ENCODE assay signal across 17 cellular contexts in genomic region chr18:62795813-62796212, GRCh38.
DNase-seq lines count a peak whose midpoint lies in the region; ATAC-seq and TF ChIP-seq lines count a peak whose summit lies in the region.
"Had no signal": no experiment of that assay in that cellular context is flagged by ENCODE, and none has a peak within 500 bp of the region (broad histone marks: within the 10 kb centered on the region; RNA-seq: fewer than 3 reads in every experiment).

No MANE protein-coding gene starts in this region.

- no peaks in the 10 kb centered on the region; the same call in 2 of the 3 replicates for H3K9me3 Mint-ChIP-seq in GM23338
- H3K9me3 Mint-ChIP-seq in endothelial cell (ENCODE audit: unreplicated experiment), result no peaks in the 10 kb centered on the region
- peaks cover 0 to 2% (median 0%) of the 10 kb centered on the region in 9 donors for H3K9me3 Mint-ChIP-seq in naive thymus-derived CD8-positive, alpha-beta T cell
- H3K9me3 Mint-ChIP-seq: HFFc6, IgD-negative memory B cell had no signal

- H3K9ac ChIP-seq in Loucy (ENCODE audit: low read depth, low read length, poor library complexity, severe bottlenecking), result no peak overlapping the region
- H3K9ac ChIP-seq: BLaER1 treated with 17β-estradiol and CSF1 and Interleukin-3, amounts not matched to agents 10 nM and 100 nM; GM23248 had no signal

- H3K27ac ChIP-seq in GM23338 (ENCODE audit: low read depth) (no peak overlapping the region), right lobe of liver (peak overlapping the region in 2 of 3 donors; percentile 54 to 69), tibial artery (no peak overlapping the region)
- H3K27ac ChIP-seq: BLaER1 treated with 17β-estradiol and CSF1 and Interleukin-3, amounts not matched to agents 10 nM and 100 nM; GM23248 had no signal

- H3K4me1 Mint-ChIP-seq in GM23338, result peaks cover 85% of the 10 kb centered on the region
- peaks cover 49% of the 10 kb centered on the region for H3K4me1 Mint-ChIP-seq in endothelial cell (ENCODE audit: unreplicated experiment)
- peaks cover 3 to 13% (median 9%) of the 10 kb centered on the region in 4 donors for H3K4me1 Mint-ChIP-seq in naive thymus-derived CD8-positive, alpha-beta T cell

- ATAC-seq in GM23338 (no peak), right lobe of liver (peak in 2 of 4 donors; percentile 11 to 17)
- ATAC-seq in naive thymus-derived CD8-positive, alpha-beta T cell, result no peak

- H2AFZ ChIP-seq in GM23338 (no peak overlapping the region), Loucy (ENCODE audit: low read length) (no peak overlapping the region)
- H2AFZ ChIP-seq: GM23248 had no signal

- DNase-seq in GM23338 (ENCODE audit: low spot score) (no peak), endothelial cell (ENCODE audit: low spot score) (no peak), right lobe of liver (no peak), tibial artery (no peak)
- DNase-seq in activated CD4-positive, alpha-beta T cell treated with anti-CD3 and anti-CD28 coated beads, Interleukin-2, amount 50 U/mL, for 1 hour, result no peak
- DNase-seq in naive thymus-derived CD8-positive, alpha-beta T cell, result no peak
- DNase-seq in stimulated activated CD4-positive, alpha-beta T cell treated with anti-CD3 and anti-CD28 coated beads, Interleukin-15, amount 100 ng/mL, for 24 hours, result no peak
- DNase-seq: ACHN; Calu3; CD4-positive, CD25-positive, alpha-beta regulatory T cell; DMS 273 treated with DMSO at 0.1 percent for 48 hours; GM23248; HFFc6 had no signal

- H3K9me2 ChIP-seq in GM23338 (ENCODE audit: insufficient read depth) (no peaks in the 10 kb centered on the region), Loucy (replicated peaks; ENCODE audit: low read depth, low read length) (no peaks in the 10 kb centered on the region)

- peaks cover 94% of the 10 kb centered on the region for H3K79me2 ChIP-seq in GM23338 (replicated peaks; ENCODE audit: insufficient read depth)
- peaks cover 82% of the 10 kb centered on the region for H3K79me2 ChIP-seq in Loucy (ENCODE audit: insufficient read depth, low read length)

- H3K36me3 ChIP-seq in GM23338 (ENCODE audit: insufficient read depth) (no peaks in the 10 kb centered on the region), Loucy (ENCODE audit: insufficient read depth, low read length) (no peaks in the 10 kb centered on the region), right lobe of liver (no peaks in the 10 kb centered on the region), tibial artery (no peaks in the 10 kb centered on the region)
- H3K36me3 ChIP-seq: HAP-1 had no signal

- H3K36me3 Mint-ChIP-seq in GM23338 (ENCODE audit: low read depth) (no peaks in the 10 kb centered on the region), endothelial cell (ENCODE audit: low read depth, unreplicated experiment) (peaks cover 6% of the 10 kb centered on the region)
- H3K36me3 Mint-ChIP-seq in naive thymus-derived CD8-positive, alpha-beta T cell, result peaks cover 0 to 2% (median 0%) of the 10 kb centered on the region in 3 donors
- H3K36me3 Mint-ChIP-seq: CD4-positive, CD25-positive, alpha-beta regulatory T cell had no signal

- peak overlapping the region; percentile 10; the same call in 1 of the 2 replicates for H3K27ac Mint-ChIP-seq in GM23338
- H3K27ac Mint-ChIP-seq in endothelial cell (ENCODE audit: unreplicated experiment), result peak overlapping the region; percentile 80
- no peak overlapping the region for H3K27ac Mint-ChIP-seq in naive thymus-derived CD8-positive, alpha-beta T cell
- H3K27ac Mint-ChIP-seq: CD4-positive, CD25-positive, alpha-beta regulatory T cell; HFFc6 had no signal

- peaks cover 3% of the 10 kb centered on the region; the same call in 1 of the 2 replicates for H4K20me1 ChIP-seq in GM23338 (replicated peaks; ENCODE audit: insufficient read depth)
- H4K20me1 ChIP-seq in Loucy (ENCODE audit: insufficient read depth, low read length, poor library complexity, severe bottlenecking), result peaks cover 26% of the 10 kb centered on the region

- POLR2A ChIA-PET in naive thymus-derived CD8-positive, alpha-beta T cell (lab: Charles Lee), result no interaction called here

- H3K4me3 Mint-ChIP-seq in GM23338 (no peak overlapping the region; the same call in 2 of the 3 replicates), endothelial cell (ENCODE audit: unreplicated experiment) (peak overlapping the region; percentile 56)
- H3K4me3 Mint-ChIP-seq in naive thymus-derived CD8-positive, alpha-beta T cell, result no peak overlapping the region
- H3K4me3 Mint-ChIP-seq: CD4-positive, CD25-positive, alpha-beta regulatory T cell; HFFc6; IgD-negative memory B cell had no signal

- no peak for TF ChIP-seq CTCF in GM23338 (conservative IDR thresholded peaks at IDR 0.05; ENCODE audit: low read depth in 2 of 2)
- TF ChIP-seq CTCF in Loucy (conservative IDR thresholded peaks at IDR 0.05; ENCODE audit: low read length), result no peak
- no peak for TF ChIP-seq CTCF in endothelial cell (IDR thresholded peaks at IDR 0.05; ENCODE audit: unreplicated experiment)
- no peak for TF ChIP-seq CTCF in right lobe of liver (IDR thresholded peaks at IDR 0.05)
- TF ChIP-seq CTCF in tibial artery (IDR thresholded peaks at IDR 0.05), result no peak

- WGBS in right lobe of liver (ENCODE audit: insufficient coverage, low coverage, low lambda C conversion rate, missing lambda C conversion rate), result 41% methylated on average over 3 of the region's 3 CpGs

- intact Hi-C loops in right lobe of liver (cut with DNase I) (no loop called here), tibial artery (cut with DNase I; ENCODE audit: low total_unique reads) (no loop called here)

- H3K27me3 Mint-ChIP-seq in GM23338 (ENCODE audit: insufficient read depth, low read depth, poor library complexity) (peaks cover 2% of the 10 kb centered on the region), endothelial cell (ENCODE audit: unreplicated experiment) (peaks cover 4% of the 10 kb centered on the region)
- no peaks in the 10 kb centered on the region for H3K27me3 Mint-ChIP-seq in naive thymus-derived CD8-positive, alpha-beta T cell
- H3K27me3 Mint-ChIP-seq: CD4-positive, CD25-positive, alpha-beta regulatory T cell; IgD-negative memory B cell had no signal

- H3K4me1 ChIP-seq in GM23338 (ENCODE audit: insufficient read depth), result peaks cover 86% of the 10 kb centered on the region
- H3K4me1 ChIP-seq in Loucy (ENCODE audit: insufficient read depth, low read length, poor library complexity, severe bottlenecking), result peaks cover 60% of the 10 kb centered on the region
- peaks cover 0 to 37% (median 11%) of the 10 kb centered on the region in 4 donors for H3K4me1 ChIP-seq in right lobe of liver
- H3K4me1 ChIP-seq in tibial artery, result peaks cover 0 to 11% (median 1%) of the 10 kb centered on the region in 4 donors

- H3K9me3 ChIP-seq in Loucy (ENCODE audit: insufficient read depth, low read depth, low read length), result no peaks in the 10 kb centered on the region
- H3K9me3 ChIP-seq in right lobe of liver, result no peaks in the 10 kb centered on the region
- H3K9me3 ChIP-seq in tibial artery, result no peaks in the 10 kb centered on the region
- H3K9me3 ChIP-seq: BLaER1 treated with 17β-estradiol and CSF1 and Interleukin-3, amounts not matched to agents 10 nM and 100 nM; HAP-1 had no signal

- no peak for TF ChIP-seq POLR2A in right lobe of liver (IDR thresholded peaks at IDR 0.05)

- H3K4me3 ChIP-seq in GM23338 (no peak overlapping the region), Loucy (ENCODE audit: low read length, poor library complexity, severe bottlenecking) (no peak overlapping the region), right lobe of liver (no peak overlapping the region), tibial artery (no peak overlapping the region)
- H3K4me3 ChIP-seq: BLaER1 treated with 17β-estradiol and CSF1 and Interleukin-3, amounts not matched to agents 10 nM and 100 nM; GM23248; HAP-1 had no signal

- H3K4me2 ChIP-seq in GM23338, result no peak overlapping the region
- H3K4me2 ChIP-seq in Loucy (ENCODE audit: low read depth, low read length, poor library complexity, severe bottlenecking), result peak overlapping the region; percentile 39
- H3K4me2 ChIP-seq: BLaER1 treated with 17β-estradiol and CSF1 and Interleukin-3, amounts not matched to agents 10 nM and 100 nM had no signal

- H3K27me3 ChIP-seq in GM23338 (ENCODE audit: insufficient read depth) (no peaks in the 10 kb centered on the region), Loucy (ENCODE audit: insufficient read depth, low read length, poor library complexity, severe bottlenecking) (no peaks in the 10 kb centered on the region), right lobe of liver (no peaks in the 10 kb centered on the region), tibial artery (no peaks in the 10 kb centered on the region)
- H3K27me3 ChIP-seq: BLaER1 treated with 17β-estradiol and CSF1 and Interleukin-3, amounts not matched to agents 10 nM and 100 nM had no signal

- peaks cover 4% of the 10 kb centered on the region; the same call in 1 of the 2 replicates for H3F3A ChIP-seq in GM23338 (replicated peaks; ENCODE audit: low read depth)
- peaks cover 9% of the 10 kb centered on the region for H3F3A ChIP-seq in Loucy (ENCODE audit: low read depth)

TF ChIP-seq in GM23338, 12 proteins besides CTCF, POLR2A, EP300 and RAD21 (continues in another document):
- TF ChIP-seq NANOG (IDR thresholded peaks at IDR 0.05; ENCODE audit: borderline replicate concordance), result no peak
- TF ChIP-seq JUNB (IDR thresholded peaks at IDR 0.05; ENCODE audit: unreplicated experiment), result no peak
- TF ChIP-seq, protein P1, sequence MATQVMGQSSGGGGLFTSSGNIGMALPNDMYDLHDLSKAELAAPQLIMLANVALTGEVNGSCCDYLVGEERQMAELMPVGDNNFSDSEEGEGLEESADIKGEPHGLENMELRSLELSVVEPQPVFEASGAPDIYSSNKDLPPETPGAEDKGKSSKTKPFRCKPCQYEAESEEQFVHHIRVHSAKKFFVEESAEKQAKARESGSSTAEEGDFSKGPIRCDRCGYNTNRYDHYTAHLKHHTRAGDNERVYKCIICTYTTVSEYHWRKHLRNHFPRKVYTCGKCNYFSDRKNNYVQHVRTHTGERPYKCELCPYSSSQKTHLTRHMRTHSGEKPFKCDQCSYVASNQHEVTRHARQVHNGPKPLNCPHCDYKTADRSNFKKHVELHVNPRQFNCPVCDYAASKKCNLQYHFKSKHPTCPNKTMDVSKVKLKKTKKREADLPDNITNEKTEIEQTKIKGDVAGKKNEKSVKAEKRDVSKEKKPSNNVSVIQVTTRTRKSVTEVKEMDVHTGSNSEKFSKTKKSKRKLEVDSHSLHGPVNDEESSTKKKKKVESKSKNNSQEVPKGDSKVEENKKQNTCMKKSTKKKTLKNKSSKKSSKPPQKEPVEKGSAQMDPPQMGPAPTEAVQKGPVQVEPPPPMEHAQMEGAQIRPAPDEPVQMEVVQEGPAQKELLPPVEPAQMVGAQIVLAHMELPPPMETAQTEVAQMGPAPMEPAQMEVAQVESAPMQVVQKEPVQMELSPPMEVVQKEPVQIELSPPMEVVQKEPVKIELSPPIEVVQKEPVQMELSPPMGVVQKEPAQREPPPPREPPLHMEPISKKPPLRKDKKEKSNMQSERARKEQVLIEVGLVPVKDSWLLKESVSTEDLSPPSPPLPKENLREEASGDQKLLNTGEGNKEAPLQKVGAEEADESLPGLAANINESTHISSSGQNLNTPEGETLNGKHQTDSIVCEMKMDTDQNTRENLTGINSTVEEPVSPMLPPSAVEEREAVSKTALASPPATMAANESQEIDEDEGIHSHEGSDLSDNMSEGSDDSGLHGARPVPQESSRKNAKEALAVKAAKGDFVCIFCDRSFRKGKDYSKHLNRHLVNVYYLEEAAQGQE (IDR thresholded peaks at IDR 0.05; ENCODE audit: unreplicated experiment), result no peak
- no peak for TF ChIP-seq ZNF114 (CRISPR knock-in tag; IDR thresholded peaks at IDR 0.05)
- no peak for TF ChIP-seq EZH2phosphoT487 (IDR thresholded peaks at IDR 0.05; ENCODE audit: unreplicated experiment)

Comparison
In these comparisons a context has a peak if more than half of its experiments do, and no peak if none do; other contexts are left out.
1. H3K27ac ChIP-seq: peak in right lobe of liver (2 of 3); none in GM23338 (single experiment) and tibial artery (0 of 2).
2. H3K27ac Mint-ChIP-seq: peak in GM23338 (single experiment) and endothelial cell (single experiment); none in naive thymus-derived CD8-positive, alpha-beta T cell (0 of 10).